ENCODE assay signal across 12 cellular contexts in genomic region chr1:206578115-206578935, GRCh38. TPM values are rescaled to one million over a fixed set of nuclear protein-coding genes. Genes with fewer than 3 reads are reported as not detected.
A peak's percentile ranks its signal among the peaks of the same experiment; 100 is the strongest.
DNase-seq lines count a peak whose midpoint lies in the region; ATAC-seq and TF ChIP-seq lines count a peak whose summit lies in the region.
"Had no signal": no experiment of that assay in that cellular context is flagged by ENCODE, and none has a peak within 500 bp of the region (broad histone marks: within the 10 kb centered on the region; RNA-seq: fewer than 3 reads in every experiment).

No MANE protein-coding gene starts in this region.

- CTCF ChIA-PET in activated CD8-positive, alpha-beta memory T cell treated with anti-CD3 and anti-CD28 coated beads, Interleukin-2, amount 10 ng/mL, durations not matched to agents 7 days and 5 days (lab: Charles Lee): interaction anchor here (0.7 to 17.5 kb wide), 8 partner anchors 10 to 107 kb away, joined by 3 to 490 read pairs (median 6); partner anchors contain the start of gene EIF2D

- H3K36me3 Mint-ChIP-seq in activated CD8-positive, alpha-beta memory T cell treated with anti-CD3 and anti-CD28 coated beads, Interleukin-2, amount 10 ng/mL, durations not matched to agents 7 days and 5 days: peaks cover 64% of the 10 kb centered on the region
- peaks cover 68% of the 10 kb centered on the region for H3K36me3 Mint-ChIP-seq in effector memory CD8-positive, alpha-beta T cell (ENCODE audit: insufficient read depth)
- H3K36me3 Mint-ChIP-seq in stimulated activated naive CD8-positive, alpha-beta T cell treated with anti-CD3 and anti-CD28 coated beads, Interleukin-15, Interleukin-2, amounts not matched to agents 100 ng/mL and 50 ng/mL, for 24 hours (ENCODE audit: low read depth): peaks cover 82% of the 10 kb centered on the region
- no peaks in the 10 kb centered on the region for H3K36me3 Mint-ChIP-seq in neural progenitor cell

- H3F3A ChIP-seq in neural progenitor cell (ENCODE audit: low read depth): no peaks in the 10 kb centered on the region

- H3K27ac ChIP-seq in RWPE2 (ENCODE audit: poor library complexity, severe bottlenecking) (no peak overlapping the region), neural progenitor cell (no peak overlapping the region)
- H3K27ac ChIP-seq: HL-60, pancreas had no signal

- H4K20me1 ChIP-seq in neural progenitor cell (ENCODE audit: low read depth): no peaks in the 10 kb centered on the region

- no peaks in the 10 kb centered on the region for H3K36me3 ChIP-seq in RWPE2 (ENCODE audit: low read depth)
- no peaks in the 10 kb centered on the region for H3K36me3 ChIP-seq in neural progenitor cell
- H3K36me3 ChIP-seq: pancreas had no signal

- H3K4me1 ChIP-seq in RWPE2 (ENCODE audit: insufficient read depth, poor library complexity, severe bottlenecking): no peaks in the 10 kb centered on the region
- peaks cover 8% of the 10 kb centered on the region for H3K4me1 ChIP-seq in neural progenitor cell

- peaks cover 97% of the 10 kb centered on the region for H3K4me1 Mint-ChIP-seq in activated CD8-positive, alpha-beta memory T cell treated with anti-CD3 and anti-CD28 coated beads, Interleukin-2, amount 10 ng/mL, durations not matched to agents 7 days and 5 days
- H3K4me1 Mint-ChIP-seq in effector memory CD8-positive, alpha-beta T cell (ENCODE audit: low read depth in 2 of 2): peaks cover 88 to 90% of the 10 kb centered on the region in 2 donors
- H3K4me1 Mint-ChIP-seq in stimulated activated naive CD8-positive, alpha-beta T cell treated with anti-CD3 and anti-CD28 coated beads, Interleukin-15, Interleukin-2, amounts not matched to agents 100 ng/mL and 50 ng/mL, for 24 hours (ENCODE audit: low read depth): peaks cover 100% of the 10 kb centered on the region
- H3K4me1 Mint-ChIP-seq in neural progenitor cell: peaks cover under 1% of the 10 kb centered on the region

- no peaks in the 10 kb centered on the region for H3K9me3 Mint-ChIP-seq in activated CD8-positive, alpha-beta memory T cell treated with anti-CD3 and anti-CD28 coated beads, Interleukin-2, amount 10 ng/mL, durations not matched to agents 7 days and 5 days (ENCODE audit: low read depth)
- H3K9me3 Mint-ChIP-seq in effector memory CD8-positive, alpha-beta T cell: no peaks in the 10 kb centered on the region
- H3K9me3 Mint-ChIP-seq in stimulated activated naive CD8-positive, alpha-beta T cell treated with anti-CD3 and anti-CD28 coated beads, Interleukin-15, Interleukin-2, amounts not matched to agents 100 ng/mL and 50 ng/mL, for 24 hours: no peaks in the 10 kb centered on the region
- H3K9me3 Mint-ChIP-seq in neural progenitor cell: no peaks in the 10 kb centered on the region

- H3K9ac ChIP-seq in neural progenitor cell: no peak overlapping the region

- H3K27me3 ChIP-seq in RWPE2 (ENCODE audit: insufficient read depth, poor library complexity, severe bottlenecking) (no peaks in the 10 kb centered on the region), neural progenitor cell (no peaks in the 10 kb centered on the region)
- H3K27me3 ChIP-seq: pancreas had no signal

- H3K9me3 ChIP-seq in RWPE2 (ENCODE audit: severe bottlenecking) (no peaks in the 10 kb centered on the region), neural progenitor cell (ENCODE audit: low read depth) (no peaks in the 10 kb centered on the region)
- H3K9me3 ChIP-seq: pancreas had no signal

- peak overlapping the region; percentile 47 for H3K4me3 Mint-ChIP-seq in activated CD8-positive, alpha-beta memory T cell treated with anti-CD3 and anti-CD28 coated beads, Interleukin-2, amount 10 ng/mL, durations not matched to agents 7 days and 5 days
- peak overlapping the region; percentile 79 to 93 for H3K4me3 Mint-ChIP-seq in effector memory CD8-positive, alpha-beta T cell
- H3K4me3 Mint-ChIP-seq in stimulated activated naive CD8-positive, alpha-beta T cell treated with anti-CD3 and anti-CD28 coated beads, Interleukin-15, Interleukin-2, amounts not matched to agents 100 ng/mL and 50 ng/mL, for 24 hours: peak overlapping the region; percentile 70
- no peak overlapping the region for H3K4me3 Mint-ChIP-seq in neural progenitor cell

- no peak overlapping the region for H3K4me3 ChIP-seq in RWPE2 (ENCODE audit: severe bottlenecking)
- H3K4me3 ChIP-seq in neural progenitor cell: no peak overlapping the region
- H3K4me3 ChIP-seq: pancreas had no signal

- no peaks in the 10 kb centered on the region for H3K27me3 Mint-ChIP-seq in activated CD8-positive, alpha-beta memory T cell treated with anti-CD3 and anti-CD28 coated beads, Interleukin-2, amount 10 ng/mL, durations not matched to agents 7 days and 5 days
- H3K27me3 Mint-ChIP-seq in effector memory CD8-positive, alpha-beta T cell: no peaks in the 10 kb centered on the region
- H3K27me3 Mint-ChIP-seq in stimulated activated naive CD8-positive, alpha-beta T cell treated with anti-CD3 and anti-CD28 coated beads, Interleukin-15, Interleukin-2, amounts not matched to agents 100 ng/mL and 50 ng/mL, for 24 hours: no peaks in the 10 kb centered on the region
- peaks cover 6% of the 10 kb centered on the region for H3K27me3 Mint-ChIP-seq in neural progenitor cell (ENCODE audit: insufficient read depth, low read depth)

- H3K27ac Mint-ChIP-seq in activated CD8-positive, alpha-beta memory T cell treated with anti-CD3 and anti-CD28 coated beads, Interleukin-2, amount 10 ng/mL, durations not matched to agents 7 days and 5 days: peak overlapping the region; percentile 95
- H3K27ac Mint-ChIP-seq in effector memory CD8-positive, alpha-beta T cell: peak overlapping the region; percentile 98 to 100
- peak overlapping the region; percentile 100 for H3K27ac Mint-ChIP-seq in stimulated activated naive CD8-positive, alpha-beta T cell treated with anti-CD3 and anti-CD28 coated beads, Interleukin-15, Interleukin-2, amounts not matched to agents 100 ng/mL and 50 ng/mL, for 24 hours
- H3K27ac Mint-ChIP-seq in neural progenitor cell: no peak overlapping the region

- TF ChIP-seq CTCF in RWPE2 (IDR thresholded peaks at IDR 0.05; ENCODE audit: poor library complexity, severe bottlenecking): no peak
- no peak for TF ChIP-seq CTCF in neural progenitor cell (IDR thresholded peaks at IDR 0.05)

- peak; percentile 35 for ATAC-seq in activated CD8-positive, alpha-beta memory T cell treated with anti-CD3 and anti-CD28 coated beads, Interleukin-2, amount 10 ng/mL, durations not matched to agents 7 days and 5 days
- ATAC-seq in RWPE2 (ENCODE audit: low read depth) (peak; percentile 52; the same call in 1 of the 3 replicates), GM19397 (IDR thresholded peaks at IDR 0.05; ENCODE audit: unreplicated experiment) (no peak)
- ATAC-seq in effector memory CD8-positive, alpha-beta T cell (replicated peaks): peak; percentile 17
- ATAC-seq: Panc1 had no signal

- no peak overlapping the region for H2AFZ ChIP-seq in neural progenitor cell (replicated peaks)

- no peak for DNase-seq in activated CD8-positive, alpha-beta memory T cell treated with anti-CD3 and anti-CD28 coated beads, Interleukin-2, amount 10 ng/mL, durations not matched to agents 7 days and 5 days
- no peak for DNase-seq in activated CD8-positive, alpha-beta memory T cell treated with anti-CD3 and anti-CD28 coated beads, Interleukin-2, amount 50 U/mL, for 4 hours
- DNase-seq in RWPE2 (ENCODE audit: low spot score): no peak
- DNase-seq in effector memory CD8-positive, alpha-beta T cell: no peak
- no peak for DNase-seq in neural progenitor cell (ENCODE audit: low spot score)
- DNase-seq in stimulated activated CD8-positive, alpha-beta memory T cell treated with anti-CD3 and anti-CD28 coated beads, Interleukin-4, amount 100 ng/mL, for 48 hours: no peak
- DNase-seq: islet precursor cell, pancreas had no signal

- no peaks in the 10 kb centered on the region for H3K79me2 ChIP-seq in neural progenitor cell (ENCODE audit: low read depth)

- H3K4me2 ChIP-seq in neural progenitor cell: no peak overlapping the region

RNA-seq across cellular contexts. Expression of gene EIF2D, which starts 33.9 kb away (rescaled TPM):
- 10 to 100 TPM; 51.7 to 68.4 TPM for total RNA-seq in activated CD8-positive, alpha-beta memory T cell treated with anti-CD3 and anti-CD28 coated beads, Interleukin-2, amount 10 ng/mL, durations not matched to agents 7 days and 5 days
- total RNA-seq in neural progenitor cell (ENCODE audit: low replicate concordance): 45.2 and 47.5 TPM in 2 replicates

RNA-seq across cellular contexts. Expression of gene DYRK3, which starts 57.0 kb away (rescaled TPM):
- total RNA-seq in activated CD8-positive, alpha-beta memory T cell treated with anti-CD3 and anti-CD28 coated beads, Interleukin-2, amount 10 ng/mL, durations not matched to agents 7 days and 5 days: 10 to 100 TPM in 1 of 2 experiments, 1 to 10 TPM in 1; 9.5 to 12.7 TPM
- total RNA-seq in neural progenitor cell (ENCODE audit: low replicate concordance): 21.9 and 22.7 TPM in 2 replicates
